1 cellular context compared by ENCODE assay signal in the genomic region with DNA sequence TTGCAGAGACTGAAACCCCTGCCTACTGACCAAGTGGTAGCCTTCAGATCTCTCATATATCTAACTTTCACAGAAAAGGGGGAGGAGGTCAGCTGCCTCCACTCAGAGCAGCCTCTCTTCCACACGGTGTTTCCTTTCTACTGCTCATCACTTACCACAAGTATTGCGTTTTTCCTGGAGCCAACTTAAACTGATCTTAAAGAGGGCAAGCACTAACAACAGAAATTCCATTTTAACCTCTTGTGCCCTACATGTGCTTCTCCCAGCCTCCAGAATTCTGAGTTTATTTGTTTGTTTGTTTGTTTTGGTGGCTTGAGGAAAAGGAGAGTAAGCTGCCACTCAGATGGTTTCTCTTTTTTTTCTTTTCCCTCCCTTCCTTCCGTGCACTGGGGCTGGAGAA.
TF ChIP-seq lines count a peak whose summit lies in the region.

No MANE protein-coding gene starts in this region.

TF ChIP-seq in K562, 482 proteins besides CTCF, POLR2A, EP300 and RAD21:
- TF ChIP-seq RBM14 (IDR thresholded peaks at IDR 0.05; ENCODE audit: borderline replicate concordance, insufficient read depth, low read depth, low read length), result no peak
- TF ChIP-seq MTF1 (CRISPR knock-in tag; IDR thresholded peaks at IDR 0.05; ENCODE audit: borderline replicate concordance), result no peak
- TF ChIP-seq SMARCB1 (IDR thresholded peaks at IDR 0.05; ENCODE audit: insufficient read length, low read depth), result no peak
- no peak for TF ChIP-seq NR3C1 (CRISPR knock-in tag; IDR thresholded peaks at IDR 0.05)
- TF ChIP-seq SRSF9 (IDR thresholded peaks at IDR 0.05; ENCODE audit: borderline replicate concordance, low read depth, low read length), result no peak
- TF ChIP-seq RBM34 (IDR thresholded peaks at IDR 0.05; ENCODE audit: borderline replicate concordance, insufficient read depth, low read length), result no peak
- TF ChIP-seq ZNF445 (CRISPR knock-in tag; IDR thresholded peaks at IDR 0.05; ENCODE audit: low read depth), result no peak
- no peak for TF ChIP-seq CCNT2 (IDR thresholded peaks at IDR 0.05; ENCODE audit: borderline replicate concordance, extremely low read depth, insufficient read length, low read depth, low read length)
- no peak for TF ChIP-seq ZNF140 (CRISPR knock-in tag; IDR thresholded peaks at IDR 0.05)
- TF ChIP-seq, protein P1, sequence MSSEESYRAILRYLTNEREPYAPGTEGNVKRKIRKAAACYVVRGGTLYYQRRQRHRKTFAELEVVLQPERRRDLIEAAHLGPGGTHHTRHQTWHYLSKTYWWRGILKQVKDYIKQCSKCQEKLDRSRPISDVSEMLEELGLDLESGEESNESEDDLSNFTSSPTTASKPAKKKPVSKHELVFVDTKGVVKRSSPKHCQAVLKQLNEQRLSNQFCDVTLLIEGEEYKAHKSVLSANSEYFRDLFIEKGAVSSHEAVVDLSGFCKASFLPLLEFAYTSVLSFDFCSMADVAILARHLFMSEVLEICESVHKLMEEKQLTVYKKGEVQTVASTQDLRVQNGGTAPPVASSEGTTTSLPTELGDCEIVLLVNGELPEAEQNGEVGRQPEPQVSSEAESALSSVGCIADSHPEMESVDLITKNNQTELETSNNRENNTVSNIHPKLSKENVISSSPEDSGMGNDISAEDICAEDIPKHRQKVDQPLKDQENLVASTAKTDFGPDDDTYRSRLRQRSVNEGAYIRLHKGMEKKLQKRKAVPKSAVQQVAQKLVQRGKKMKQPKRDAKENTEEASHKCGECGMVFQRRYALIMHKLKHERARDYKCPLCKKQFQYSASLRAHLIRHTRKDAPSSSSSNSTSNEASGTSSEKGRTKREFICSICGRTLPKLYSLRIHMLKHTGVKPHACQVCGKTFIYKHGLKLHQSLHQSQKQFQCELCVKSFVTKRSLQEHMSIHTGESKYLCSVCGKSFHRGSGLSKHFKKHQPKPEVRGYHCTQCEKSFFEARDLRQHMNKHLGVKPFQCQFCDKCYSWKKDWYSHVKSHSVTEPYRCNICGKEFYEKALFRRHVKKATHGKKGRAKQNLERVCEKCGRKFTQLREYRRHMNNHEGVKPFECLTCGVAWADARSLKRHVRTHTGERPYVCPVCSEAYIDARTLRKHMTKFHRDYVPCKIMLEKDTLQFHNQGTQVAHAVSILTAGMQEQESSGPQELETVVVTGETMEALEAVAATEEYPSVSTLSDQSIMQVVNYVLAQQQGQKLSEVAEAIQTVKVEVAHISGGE (CRISPR knock-in tag; IDR thresholded peaks at IDR 0.05), result no peak
- TF ChIP-seq ZNF143 (CRISPR knock-in tag; IDR thresholded peaks at IDR 0.05), result no peak
- TF ChIP-seq ZBTB7A (IDR thresholded peaks at IDR 0.05; ENCODE audit: borderline replicate concordance, control insufficient read depth, low read depth, low read length), result no peak
- TF ChIP-seq ZNF354B (CRISPR knock-in tag; IDR thresholded peaks at IDR 0.05), result no peak
- TF ChIP-seq, protein P2, sequence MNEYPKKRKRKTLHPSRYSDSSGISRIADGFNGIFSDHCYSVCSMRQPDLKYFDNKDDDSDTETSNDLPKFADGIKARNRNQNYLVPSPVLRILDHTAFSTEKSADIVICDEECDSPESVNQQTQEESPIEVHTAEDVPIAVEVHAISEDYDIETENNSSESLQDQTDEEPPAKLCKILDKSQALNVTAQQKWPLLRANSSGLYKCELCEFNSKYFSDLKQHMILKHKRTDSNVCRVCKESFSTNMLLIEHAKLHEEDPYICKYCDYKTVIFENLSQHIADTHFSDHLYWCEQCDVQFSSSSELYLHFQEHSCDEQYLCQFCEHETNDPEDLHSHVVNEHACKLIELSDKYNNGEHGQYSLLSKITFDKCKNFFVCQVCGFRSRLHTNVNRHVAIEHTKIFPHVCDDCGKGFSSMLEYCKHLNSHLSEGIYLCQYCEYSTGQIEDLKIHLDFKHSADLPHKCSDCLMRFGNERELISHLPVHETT (CRISPR knock-in tag; conservative IDR thresholded peaks at IDR 0.05 in 1 of 2, IDR thresholded peaks at IDR 0.05 in 1 of 2), result no peak
- TF ChIP-seq, protein P3, sequence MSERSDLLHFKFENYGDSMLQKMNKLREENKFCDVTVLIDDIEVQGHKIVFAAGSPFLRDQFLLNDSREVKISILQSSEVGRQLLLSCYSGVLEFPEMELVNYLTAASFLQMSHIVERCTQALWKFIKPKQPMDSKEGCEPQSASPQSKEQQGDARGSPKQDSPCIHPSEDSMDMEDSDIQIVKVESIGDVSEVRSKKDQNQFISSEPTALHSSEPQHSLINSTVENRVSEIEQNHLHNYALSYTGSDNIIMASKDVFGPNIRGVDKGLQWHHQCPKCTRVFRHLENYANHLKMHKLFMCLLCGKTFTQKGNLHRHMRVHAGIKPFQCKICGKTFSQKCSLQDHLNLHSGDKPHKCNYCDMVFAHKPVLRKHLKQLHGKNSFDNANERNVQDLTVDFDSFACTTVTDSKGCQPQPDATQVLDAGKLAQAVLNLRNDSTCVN (CRISPR knock-in tag; IDR thresholded peaks at IDR 0.05), result no peak
- TF ChIP-seq FOXM1 (IDR thresholded peaks at IDR 0.05; ENCODE audit: low read depth), result no peak
- TF ChIP-seq FOXM1 (CRISPR knock-in tag; IDR thresholded peaks at IDR 0.05; ENCODE audit: low read depth), result no peak
- no peak for TF ChIP-seq KLF1 (tag; IDR thresholded peaks at IDR 0.05)
- TF ChIP-seq SIRT6 (IDR thresholded peaks at IDR 0.05; ENCODE audit: low read depth, low read length), result no peak
TF ChIP-seq in K562: peak in this region for 0.
